In genomic region chr3:36796896-36797295, GRCh38 we compare ENCODE assay signal across 21 cellular contexts. TPM values are rescaled to one million over a fixed set of nuclear protein-coding genes. Genes with fewer than 3 reads are reported as not detected.
DNase-seq lines count a peak whose midpoint lies in the region; ATAC-seq and TF ChIP-seq lines count a peak whose summit lies in the region.
"Had no signal": no experiment of that assay in that cellular context is flagged by ENCODE, and none has a peak within 500 bp of the region (broad histone marks: within the 10 kb centered on the region; RNA-seq: fewer than 3 reads in every experiment).

No MANE protein-coding gene starts in this region.

- ATAC-seq in PC-3 (peak; percentile 66), HG02642 (IDR thresholded peaks at IDR 0.05; ENCODE audit: poor library complexity, unreplicated experiment) (no peak)
- ATAC-seq: activated naive CD4-positive, alpha-beta T cell treated with anti-CD3 and anti-CD28 coated beads, Interleukin-2, amount 50 U/mL, for 72 hours; left lobe of liver; Panc1 had no signal

- H2AK5ac ChIP-seq in mesenchymal stem cell (ENCODE audit: low read length, severe bottlenecking) = no peak overlapping the region

- H3K79me2 ChIP-seq in PC-3 (ENCODE audit: low read length) = no peaks in the 10 kb centered on the region

- no peak overlapping the region for H2BK15ac ChIP-seq in mesenchymal stem cell (ENCODE audit: low read depth, poor library complexity, severe bottlenecking)

- POLR2A ChIA-PET in PC-3 (lab: Charles Lee; ENCODE audit: unreplicated experiment) = no interaction called here

- no peak overlapping the region for H4K8ac ChIP-seq in mesenchymal stem cell (ENCODE audit: low read length)

- intact Hi-C loops in PC-3 (cut with micrococcal nuclease) (no loop called here), posterior cingulate gyrus (cut with DNase I) (no loop called here), testis (cut with DNase I; ENCODE audit: low total_unique reads) (no loop called here)

- H3K18ac ChIP-seq in mesenchymal stem cell (ENCODE audit: low read depth in 1 of 2, low read length in 2 of 2) = no peak overlapping the region

- H4K91ac ChIP-seq in mesenchymal stem cell (ENCODE audit: low read length) = no peak overlapping the region

- no peaks in the 10 kb centered on the region for H3K9me2 ChIP-seq in PC-3 (replicated peaks; ENCODE audit: low read length)

- BruUV-seq in PC-3 (replicated peaks; lab: Mats Ljungman, UMichigan) = no TSS peak

- no peak overlapping the region for H3K9ac ChIP-seq in PC-3 (ENCODE audit: low read length)
- peak overlapping the region; percentile 37 for H3K9ac ChIP-seq in mesenchymal stem cell (ENCODE audit: low read length)

- H3K9me3 ChIP-seq in PC-3 (ENCODE audit: low read length) = no peaks in the 10 kb centered on the region
- H3K9me3 ChIP-seq in mesenchymal stem cell (ENCODE audit: control insufficient read depth, low read length) = no peaks in the 10 kb centered on the region
- no peaks in the 10 kb centered on the region for H3K9me3 ChIP-seq in testis

- TF ChIP-seq CTCF in PC-3 (conservative IDR thresholded peaks at IDR 0.05; ENCODE audit: low read depth, low read length) = no peak
- no peak for TF ChIP-seq CTCF in testis (IDR thresholded peaks at IDR 0.05)

- no peak overlapping the region for H2BK120ac ChIP-seq in mesenchymal stem cell (ENCODE audit: low read depth, low read length)

- H3K4me3 ChIP-seq in PC-3 (ENCODE audit: low read length) (no peak overlapping the region), mesenchymal stem cell (ENCODE audit: insufficient read depth in 1 of 2, low read depth in 1 of 2, low read length in 2 of 2) (no peak overlapping the region), testis (no peak overlapping the region)

- H3K14ac ChIP-seq in mesenchymal stem cell (ENCODE audit: low read length in 2 of 2) = no peak overlapping the region

- DNase-seq in DMS53 (lab: John Stamatoyannopoulos, UW) = peak; percentile 36
- peak; percentile 54 for DNase-seq in PC-3
- peak; percentile 31 for DNase-seq in dermis blood vessel endothelial cell
- DNase-seq in mesenchymal stem cell = peak; percentile 5
- DNase-seq in posterior cingulate gyrus = no peak
- no peak for DNase-seq in NCI-H524 treated with DMSO at 0.1 percent for 48 hours (lab: John Stamatoyannopoulos, UW)
- DNase-seq in testis = no peak
- DNase-seq: activated CD4-positive, alpha-beta T cell treated with anti-CD3 and anti-CD28 coated beads, Interleukin-2, amount 50 U/mL, for 4 hours; activated T-cell treated with anti-CD3 and anti-CD28 coated beads, Interleukin-2, amount 50 U/mL, for 1 hour; DMS 273 treated with DMSO at 0.1 percent for 48 hours; effector CD4-positive, alpha-beta T cell; GOT3; Karpas-422; NCI-H1417; NCI-H2171; small intestine had no signal

- H2BK5ac ChIP-seq in mesenchymal stem cell (ENCODE audit: low read depth, low read length, poor library complexity, severe bottlenecking) = no peak overlapping the region

- H3K4ac ChIP-seq in mesenchymal stem cell (ENCODE audit: low read depth in 1 of 2, low read length in 2 of 2) = no peak overlapping the region

- no peak overlapping the region for H2BK12ac ChIP-seq in mesenchymal stem cell (ENCODE audit: low read length in 2 of 2)

- H3K4me1 ChIP-seq in PC-3 (ENCODE audit: insufficient read depth, low read length) (no peaks in the 10 kb centered on the region), mesenchymal stem cell (ENCODE audit: control insufficient read depth, insufficient read depth, low read depth, low read length) (no peaks in the 10 kb centered on the region), testis (no peaks in the 10 kb centered on the region)

- H3K27ac ChIP-seq in PC-3 (ENCODE audit: low read length) = no peak overlapping the region
- no peak overlapping the region for H3K27ac ChIP-seq in mesenchymal stem cell (ENCODE audit: low read length, poor library complexity, severe bottlenecking)
- H3K27ac ChIP-seq in testis = no peak overlapping the region

- no peaks in the 10 kb centered on the region for H4K20me1 ChIP-seq in PC-3 (ENCODE audit: low read length)

- no peaks in the 10 kb centered on the region for H3F3A ChIP-seq in PC-3 (ENCODE audit: low read length, unreplicated experiment)

- no peak overlapping the region for H2AFZ ChIP-seq in PC-3 (ENCODE audit: low read length)
- no peak overlapping the region for H2AFZ ChIP-seq in mesenchymal stem cell (ENCODE audit: low read depth, low read length)

- H3K23ac ChIP-seq in mesenchymal stem cell (ENCODE audit: low read length in 2 of 2) = no peak overlapping the region

- no peaks in the 10 kb centered on the region for H3K36me3 ChIP-seq in PC-3 (ENCODE audit: low read depth, low read length)
- H3K36me3 ChIP-seq in mesenchymal stem cell (ENCODE audit: control insufficient read depth in 1 of 2, insufficient read depth in 2 of 2, low read depth in 1 of 2, low read length in 2 of 2) = no peaks in the 10 kb centered on the region
- H3K36me3 ChIP-seq in testis (ENCODE audit: low read depth, missing control alignments) = no peaks in the 10 kb centered on the region

- no peak for TF ChIP-seq POLR2A in testis (IDR thresholded peaks at IDR 0.05)

- no peaks in the 10 kb centered on the region for H3K79me1 ChIP-seq in mesenchymal stem cell (replicated peaks; ENCODE audit: low read length, poor library complexity, severe bottlenecking)

- H3K4me2 ChIP-seq in PC-3 (ENCODE audit: low read length) = no peak overlapping the region
- H3K4me2 ChIP-seq in mesenchymal stem cell (ENCODE audit: low read length, poor library complexity, severe bottlenecking) = no peak overlapping the region

- H3K27me3 ChIP-seq in PC-3 (ENCODE audit: low read length) = no peaks in the 10 kb centered on the region
- peaks cover 0 to 30% of the 10 kb centered on the region in 2 experiments for H3K27me3 ChIP-seq in mesenchymal stem cell (ENCODE audit: control insufficient read depth in 1 of 2, insufficient read depth in 1 of 2, low read length in 2 of 2)
- no peaks in the 10 kb centered on the region for H3K27me3 ChIP-seq in testis

- CTCF ChIA-PET in PC-3 (lab: Charles Lee) = no interaction called here

RNA-seq across cellular contexts. Expression of gene DCLK3, which starts 32.5 kb away (rescaled TPM):
- total RNA-seq in PC-3 (2014; rRNA removed) (not detected in 2 replicates), dermis blood vessel endothelial cell (under 0.01 TPM in 1 of 2 replicates, not detected in the other), testis (1 to 10 TPM; 4.0 to 4.8 TPM)
- polyA plus RNA-seq in mesenchymal stem cell (2013, experiment 1 of 2) = not detected
- polyA plus RNA-seq in mesenchymal stem cell (2013, experiment 2 of 2) = not detected
- polyA plus RNA-seq in testis (ENCODE audit: insufficient read depth, low read depth, low replicate concordance) = 8.1 TPM
- total RNA-seq: fibroblast of villous mesenchyme had no signal

Comparison
In these comparisons a context has a peak if more than half of its experiments do, and no peak if none do; other contexts are left out.
1. DNase-seq: peak in DMS53 (single experiment), PC-3 (single experiment), dermis blood vessel endothelial cell (single experiment) and mesenchymal stem cell (single experiment); none in posterior cingulate gyrus (0 of 10), NCI-H524 treated with DMSO at 0.1 percent for 48 hours (single experiment) and testis (single experiment).